29 cellular contexts compared by ENCODE assay signal in genomic region chr3:142815803-142816202, GRCh38.
A peak's percentile ranks its signal among the peaks of the same experiment; 100 is the strongest.
DNase-seq lines count a peak whose midpoint lies in the region; ATAC-seq, FAIRE-seq and TF ChIP-seq lines count a peak whose summit lies in the region.
"Had no signal": no experiment of that assay in that cellular context is flagged by ENCODE, and none has a peak within 500 bp of the region (broad histone marks: within the 10 kb centered on the region; RNA-seq: fewer than 3 reads in every experiment).

No MANE protein-coding gene starts in this region.

- H3K4me3 ChIP-seq in HepG2 (replicated peaks in 1 of 3; ENCODE audit: insufficient read depth in 1 of 3, low read depth in 2 of 3, low read length in 3 of 3) (no peak overlapping the region), right lobe of liver (no peak overlapping the region)
- H3K4me3 ChIP-seq: A549; BLaER1; BLaER1 treated with 17β-estradiol and CSF1 and Interleukin-3, amounts not matched to agents 10 nM and 100 nM had no signal

- TF ChIP-seq EP300 in HepG2 (IDR thresholded peaks at IDR 0.05; ENCODE audit: low read depth in 2 of 2, low read length in 2 of 2), result no peak
- no peak for TF ChIP-seq EP300 in HepG2 (CRISPR knock-in tag; IDR thresholded peaks at IDR 0.05; ENCODE audit: borderline replicate concordance)

- no peak overlapping the region for H3K9ac ChIP-seq in HepG2 (ENCODE audit: insufficient read depth, low read depth, low read length)
- H3K9ac ChIP-seq: BLaER1; BLaER1 treated with 17β-estradiol and CSF1 and Interleukin-3, amounts not matched to agents 10 nM and 100 nM had no signal

- H3K4me1 ChIP-seq in HepG2 (ENCODE audit: insufficient read depth, low read length) (no peaks in the 10 kb centered on the region), right lobe of liver (no peaks in the 10 kb centered on the region)
- H3K4me1 ChIP-seq: A549, BE2C, BLaER1, Caco-2 had no signal

- no TSS peak for BruUV-seq in HepG2 (replicated peaks; lab: Mats Ljungman, UMichigan)

- H3K79me2 ChIP-seq in HepG2 (ENCODE audit: insufficient read depth, low read length), result no peaks in the 10 kb centered on the region

- H4K20me1 ChIP-seq in HepG2 (ENCODE audit: insufficient read depth, low read length), result no peaks in the 10 kb centered on the region
- H4K20me1 ChIP-seq: BLaER1; BLaER1 treated with 17β-estradiol and CSF1 and Interleukin-3, amounts not matched to agents 10 nM and 100 nM had no signal

- in situ Hi-C loops in HepG2 (cut with HindIII; ENCODE audit: extremely low pct_ligation_motif_present, low pct_unique_long_range_greater_than_20kb), result no loop called here

- no peaks in the 10 kb centered on the region for H3K36me3 ChIP-seq in HepG2 (replicated peaks in 1 of 2; ENCODE audit: control insufficient read depth in 1 of 2, insufficient read depth in 2 of 2, low read length in 2 of 2)
- no peaks in the 10 kb centered on the region for H3K36me3 ChIP-seq in right lobe of liver
- H3K36me3 ChIP-seq: BE2C; BLaER1; BLaER1 treated with 17β-estradiol and CSF1 and Interleukin-3, amounts not matched to agents 10 nM and 100 nM had no signal

- CTCF ChIA-PET in HepG2 (lab: Yijun Ruan, JAX; ENCODE audit: low intra/inter-chr PET ratio, low total read pairs), result no interaction called here

- no peak overlapping the region for H3K27ac ChIP-seq in HepG2 (ENCODE audit: extremely low read length, insufficient read depth, low read length)
- no peak overlapping the region for H3K27ac ChIP-seq in right lobe of liver
- H3K27ac ChIP-seq: 22Rv1; A549; BLaER1; BLaER1 treated with 17β-estradiol and CSF1 and Interleukin-3, amounts not matched to agents 10 nM and 100 nM; C4-2B had no signal

- H2AFZ ChIP-seq in HepG2 (ENCODE audit: low read length), result no peak overlapping the region

- TF ChIP-seq RAD21 in HepG2 (CRISPR knock-in tag; IDR thresholded peaks at IDR 0.05), result no peak

- no peak for ATAC-seq in HepG2
- no peak for ATAC-seq in right lobe of liver
- ATAC-seq: A549; CD8-positive, alpha-beta T cell had no signal

- FAIRE-seq in HepG2 (lab: Jason Lieb, UNC), result no peak
- FAIRE-seq: A204.1, A549, D721Med had no signal

- WGBS in HepG2 (ENCODE audit: low lambda C conversion rate), result 56% methylated on average over 6 of the region's 6 CpGs
- 92% methylated on average over 4 of the region's 6 CpGs for WGBS in right lobe of liver (ENCODE audit: insufficient coverage, low coverage, low lambda C conversion rate, missing lambda C conversion rate)

- intact Hi-C loops in HepG2 (cut with micrococcal nuclease; ENCODE audit: unreplicated experiment) (no loop called here), right lobe of liver (cut with DNase I) (no loop called here)

- TF ChIP-seq POLR2A in HepG2 (IDR thresholded peaks at IDR 0.05; ENCODE audit: insufficient read depth in 1 of 2, low read depth in 2 of 2, low read length in 2 of 2) (no peak), right lobe of liver (IDR thresholded peaks at IDR 0.05) (no peak)

- TF ChIP-seq CTCF in HepG2 (CRISPR knock-in tag; IDR thresholded peaks at IDR 0.05) (no peak), right lobe of liver (IDR thresholded peaks at IDR 0.05) (no peak)

- no peaks in the 10 kb centered on the region for H3K9me3 ChIP-seq in HepG2 (ENCODE audit: low read length)
- no peaks in the 10 kb centered on the region for H3K9me3 ChIP-seq in right lobe of liver
- H3K9me3 ChIP-seq: A549; BE2C; BLaER1; BLaER1 treated with 17β-estradiol and CSF1 and Interleukin-3, amounts not matched to agents 10 nM and 100 nM; Caco-2 had no signal

- H3K27me3 ChIP-seq in HepG2 (ENCODE audit: control insufficient read depth in 1 of 2, insufficient read depth in 2 of 2, low read length in 2 of 2) (no peaks in the 10 kb centered on the region; a peak in 1 of 5 replicates), right lobe of liver (no peaks in the 10 kb centered on the region)
- H3K27me3 ChIP-seq: BE2C; BLaER1; BLaER1 treated with 17β-estradiol and CSF1 and Interleukin-3, amounts not matched to agents 10 nM and 100 nM had no signal

- no peak overlapping the region for H3K4me2 ChIP-seq in HepG2 (ENCODE audit: low read depth, low read length)
- H3K4me2 ChIP-seq: A549; BLaER1; BLaER1 treated with 17β-estradiol and CSF1 and Interleukin-3, amounts not matched to agents 10 nM and 100 nM had no signal

- DNase-seq in HepG2 (ENCODE audit: low spot score) (no peak), right lobe of liver (no peak)
- DNase-seq: 8988T; ACHN; AML-193; BE2C; C1 segment of cervical spinal cord; Caco-2; Calu3; CD4-positive, alpha-beta memory T cell; CD4-positive, alpha-beta T cell; CD4-positive, CD25-positive, alpha-beta regulatory T cell; CD8-positive, alpha-beta memory T cell; CD8-positive, alpha-beta T cell; COR-L47; DMS 273 treated with DMSO at 0.1 percent for 48 hours; DMS153; DMS53; DMS79; DMS79 treated with DMSO at 0.1 percent for 48 hours; DND-41; EL had no signal

- POLR2A ChIA-PET in HepG2 (lab: Yijun Ruan, JAX), result no interaction called here

TF ChIP-seq in HepG2, 621 proteins besides CTCF, POLR2A, EP300 and RAD21:
- TF ChIP-seq ZNF564 (CRISPR knock-in tag; IDR thresholded peaks at IDR 0.05), result peak; percentile 92
- TF ChIP-seq JUNB (CRISPR knock-in tag; IDR thresholded peaks at IDR 0.05; ENCODE audit: borderline replicate concordance), result no peak
- no peak for TF ChIP-seq AHDC1 (CRISPR knock-in tag; IDR thresholded peaks at IDR 0.05; ENCODE audit: borderline replicate concordance)
- no peak for TF ChIP-seq NFE2 (CRISPR knock-in tag; IDR thresholded peaks at IDR 0.05)
